ENCODE assay signal across 8 cellular contexts in the genomic region with DNA sequence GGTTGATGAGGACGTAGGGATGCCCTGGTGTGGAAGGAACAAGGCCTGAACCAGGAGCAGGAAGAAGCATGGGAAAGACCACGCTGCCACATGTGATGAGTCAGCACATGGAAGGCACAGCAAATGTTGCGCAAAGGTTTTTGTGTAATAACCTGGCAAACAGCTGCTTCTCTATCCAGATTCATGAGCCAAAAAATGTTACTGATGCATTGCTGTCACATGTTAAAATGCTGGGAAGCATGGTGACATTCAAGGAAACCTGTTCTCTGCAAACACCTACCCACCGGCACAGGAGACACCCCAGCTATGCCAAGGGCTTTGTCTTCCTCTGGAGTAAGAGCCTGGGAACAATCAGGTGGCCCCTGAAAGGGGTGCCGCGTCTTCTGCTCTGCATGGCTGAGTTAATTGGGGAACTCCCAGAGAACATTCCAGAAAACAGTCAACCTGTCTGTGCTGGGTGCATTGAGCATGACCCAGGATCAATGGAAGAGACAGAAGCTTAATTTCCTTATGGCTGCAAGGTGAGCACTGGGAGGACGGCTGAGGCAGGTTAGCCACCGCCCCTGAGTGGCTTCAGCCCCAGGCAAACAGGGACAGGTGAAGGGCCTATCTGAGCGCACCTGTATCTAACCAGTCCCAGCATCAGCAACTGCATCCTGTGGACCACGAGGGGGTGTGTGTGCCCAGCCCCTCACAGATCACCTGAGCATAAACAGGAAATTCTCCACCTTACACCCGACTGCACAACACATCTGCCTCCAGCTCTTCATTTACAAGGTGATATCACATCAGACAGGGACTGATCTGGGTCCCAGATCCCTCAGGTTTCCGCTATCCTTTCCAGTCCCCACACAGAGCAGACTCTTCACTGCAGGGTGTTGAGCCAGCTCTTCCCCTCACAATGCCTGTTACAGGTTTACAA.
DNase-seq lines count a peak whose midpoint lies in the region; ATAC-seq and TF ChIP-seq lines count a peak whose summit lies in the region.

No MANE protein-coding gene starts in this region.

- H3K36me3 ChIP-seq in heart left ventricle (no peaks in the 10 kb centered on the region), upper lobe of right lung (no peaks in the 10 kb centered on the region)

- WGBS in heart left ventricle, 4 donors, result 71 to 77% (median 74%) methylated on average over 12 of the region's 12 CpGs

- intact Hi-C loops in Right ventricle myocardium superior (cut with DNase I), result no loop called here
- intact Hi-C loops in heart left ventricle (cut with DNase I), result loop anchor here in 2 of 10 donors (5.0 to 10.0 kb wide), 2 partner anchors 132 to 291 kb away; a partner anchor contains a TSS
- intact Hi-C loops in upper lobe of right lung (cut with DNase I), result no loop called here

- DNase-seq in Right ventricle myocardium superior (no peak), heart left ventricle (no peak), fibroblast of the conjunctiva (ENCODE audit: low read depth) (peak; percentile 42), upper lobe of right lung (no peak)

- no peak for TF ChIP-seq POLR2A in heart left ventricle (IDR thresholded peaks at IDR 0.05)
- 0 out of 2 replicates have a peak, but pooled peaks have one; percentile 17 for TF ChIP-seq POLR2A in Raji (IDR thresholded peaks at IDR 0.05; ENCODE audit: insufficient read depth, low read depth, low read length)

- TF ChIP-seq CTCF in heart left ventricle (IDR thresholded peaks at IDR 0.05) (no peak), upper lobe of right lung (IDR thresholded peaks at IDR 0.05) (no peak)

- ATAC-seq in Right ventricle myocardium superior (ENCODE audit: poor library complexity) (peak; percentile 23), heart left ventricle (no peak), upper lobe of right lung (peak; percentile 35), GM19324 (IDR thresholded peaks at IDR 0.05; ENCODE audit: low FRiP score, unreplicated experiment) (no peak), HG02970 (IDR thresholded peaks at IDR 0.05; ENCODE audit: low FRiP score, unreplicated experiment) (no peak), GM21528 (IDR thresholded peaks at IDR 0.05; ENCODE audit: low FRiP score, unreplicated experiment) (no peak)

- no peak overlapping the region for H3K4me3 ChIP-seq in heart left ventricle
- no peak overlapping the region for H3K4me3 ChIP-seq in upper lobe of right lung

- H3K27ac ChIP-seq in heart left ventricle, result peak overlapping the region in 1 of 12 donors; percentile 70
- H3K27ac ChIP-seq in upper lobe of right lung, result no peak overlapping the region

- no peaks in the 10 kb centered on the region for H3K9me3 ChIP-seq in heart left ventricle
- H3K9me3 ChIP-seq in upper lobe of right lung, result no peaks in the 10 kb centered on the region

- peaks cover 0 to 21% (median 0%) of the 10 kb centered on the region in 12 donors for H3K4me1 ChIP-seq in heart left ventricle
- H3K4me1 ChIP-seq in upper lobe of right lung, result no peaks in the 10 kb centered on the region

- H3K27me3 ChIP-seq in heart left ventricle (peaks cover 0 to 28% (median 0%) of the 10 kb centered on the region in 9 donors), upper lobe of right lung (no peaks in the 10 kb centered on the region)

Comparison
In these comparisons a context has a peak if more than half of its experiments do, and no peak if none do; other contexts are left out.
1. ATAC-seq: peak in Right ventricle myocardium superior (single experiment) and upper lobe of right lung (single experiment); none in heart left ventricle (0 of 4), GM19324 (single experiment), HG02970 (single experiment) and GM21528 (single experiment).